Comparison of ENCODE assay signal across 24 cellular contexts in the genomic region with DNA sequence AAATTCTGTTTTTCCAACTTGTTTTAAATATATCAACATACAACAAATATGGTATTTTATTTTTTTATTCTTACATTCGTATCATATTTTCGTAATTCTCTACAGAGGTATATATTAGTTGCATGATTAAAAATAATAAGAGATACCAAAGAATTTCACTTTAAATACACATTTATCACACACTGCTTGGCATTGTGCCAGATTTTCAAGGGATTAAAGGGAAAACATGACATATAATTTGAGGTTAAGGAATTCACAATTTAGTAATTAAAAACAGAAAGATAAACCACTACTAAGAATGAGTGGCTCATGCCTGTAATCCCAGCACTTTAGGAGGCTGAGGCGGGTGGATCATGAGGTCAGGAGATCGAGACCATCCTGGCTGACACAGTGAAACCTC.
DNase-seq lines count a peak whose midpoint lies in the region; ATAC-seq, FAIRE-seq and TF ChIP-seq lines count a peak whose summit lies in the region.
"Had no signal": no experiment of that assay in that cellular context is flagged by ENCODE, and none has a peak within 500 bp of the region (broad histone marks: within the 10 kb centered on the region; RNA-seq: fewer than 3 reads in every experiment).

No MANE protein-coding gene starts in this region.

- H3K27me3 Mint-ChIP-seq in CD4-positive, alpha-beta memory T cell = no peaks in the 10 kb centered on the region
- H3K27me3 Mint-ChIP-seq: CD4-positive, alpha-beta T cell had no signal

- intact Hi-C loops in HepG2 (cut with micrococcal nuclease; ENCODE audit: unreplicated experiment) (no loop called here), right lobe of liver (cut with DNase I) (no loop called here), pancreas (cut with DNase I) (no loop called here), upper lobe of right lung (cut with DNase I) (no loop called here)
- intact Hi-C loops in CD4-positive, alpha-beta memory T cell (cut with micrococcal nuclease) = no loop called here

- DNase-seq in HepG2 (ENCODE audit: low spot score) (no peak), right lobe of liver (no peak), pancreas (no peak), upper lobe of right lung (no peak)
- DNase-seq in CD4-positive, alpha-beta memory T cell = no peak
- DNase-seq: 8988T; AML-193; BE2C; Calu3; CD4-positive, alpha-beta T cell; COR-L47; DMS79; EL; GDM1; H7; HCEC 1CT had no signal

- H3K79me2 ChIP-seq in HepG2 (ENCODE audit: insufficient read depth, low read length) = no peaks in the 10 kb centered on the region

- H3K36me3 Mint-ChIP-seq in CD4-positive, alpha-beta memory T cell = no peaks in the 10 kb centered on the region
- H3K36me3 Mint-ChIP-seq: CD14-positive monocyte had no signal

- 22% methylated on average over 4 of the region's 4 CpGs for WGBS in HepG2 (ENCODE audit: low lambda C conversion rate)
- 69% methylated on average over 3 of the region's 4 CpGs for WGBS in right lobe of liver (ENCODE audit: insufficient coverage, low coverage, low lambda C conversion rate, missing lambda C conversion rate)
- 80 to 90% methylated on average over 4 of the region's 4 CpGs for WGBS in pancreas, 2 donors

- H4K20me1 ChIP-seq in HepG2 (ENCODE audit: insufficient read depth, low read length) = no peaks in the 10 kb centered on the region
- H4K20me1 ChIP-seq: BLaER1 treated with 17β-estradiol and CSF1 and Interleukin-3, amounts not matched to agents 10 nM and 100 nM had no signal

- H3K27me3 ChIP-seq in HepG2 (ENCODE audit: control insufficient read depth in 1 of 2, insufficient read depth in 2 of 2, low read length in 2 of 2) (no peaks in the 10 kb centered on the region), right lobe of liver (no peaks in the 10 kb centered on the region), pancreas (no peaks in the 10 kb centered on the region), upper lobe of right lung (no peaks in the 10 kb centered on the region)
- H3K27me3 ChIP-seq in CD4-positive, alpha-beta memory T cell (ENCODE audit: insufficient read depth, low read length) = no peaks in the 10 kb centered on the region
- H3K27me3 ChIP-seq: BE2C; BLaER1 treated with 17β-estradiol and CSF1 and Interleukin-3, amounts not matched to agents 10 nM and 100 nM had no signal

- H3K27ac ChIP-seq in HepG2 (ENCODE audit: extremely low read length, insufficient read depth, low read length) = no peak overlapping the region
- H3K27ac ChIP-seq in right lobe of liver = no peak overlapping the region
- H3K27ac ChIP-seq in pancreas = no peak overlapping the region
- H3K27ac ChIP-seq in upper lobe of right lung = no peak overlapping the region
- H3K27ac ChIP-seq in CD4-positive, alpha-beta memory T cell (ENCODE audit: low read depth, low read length) = no peak overlapping the region
- H3K27ac ChIP-seq: BLaER1 treated with 17β-estradiol and CSF1 and Interleukin-3, amounts not matched to agents 10 nM and 100 nM had no signal

- no peak for TF ChIP-seq POLR2A in HepG2 (IDR thresholded peaks at IDR 0.05; ENCODE audit: insufficient read depth in 1 of 2, low read depth in 2 of 2, low read length in 2 of 2)
- no peak for TF ChIP-seq POLR2A in right lobe of liver (IDR thresholded peaks at IDR 0.05)

- POLR2A ChIA-PET in HepG2 (lab: Yijun Ruan, JAX) = no interaction called here
- POLR2A ChIA-PET in CD4-positive, alpha-beta memory T cell (lab: Charles Lee; ENCODE audit: partially characterized antibody) = no interaction called here

- no peak overlapping the region for H3K4me3 Mint-ChIP-seq in CD4-positive, alpha-beta memory T cell
- H3K4me3 Mint-ChIP-seq: CD14-positive monocyte; CD4-positive, alpha-beta T cell had no signal

- H3K36me3 ChIP-seq in HepG2 (replicated peaks in 1 of 2; ENCODE audit: control insufficient read depth in 1 of 2, insufficient read depth in 2 of 2, low read length in 2 of 2) = no peaks in the 10 kb centered on the region
- H3K36me3 ChIP-seq in right lobe of liver = no peaks in the 10 kb centered on the region
- no peaks in the 10 kb centered on the region for H3K36me3 ChIP-seq in pancreas
- H3K36me3 ChIP-seq in upper lobe of right lung = no peaks in the 10 kb centered on the region
- H3K36me3 ChIP-seq in CD4-positive, alpha-beta memory T cell (ENCODE audit: insufficient read depth, low read length) = no peaks in the 10 kb centered on the region
- H3K36me3 ChIP-seq: BE2C; BLaER1 treated with 17β-estradiol and CSF1 and Interleukin-3, amounts not matched to agents 10 nM and 100 nM had no signal

- no peaks in the 10 kb centered on the region for H3K4me1 ChIP-seq in HepG2 (ENCODE audit: insufficient read depth, low read length)
- no peaks in the 10 kb centered on the region for H3K4me1 ChIP-seq in right lobe of liver
- H3K4me1 ChIP-seq in pancreas = peaks cover 0 to 6% (median 2%) of the 10 kb centered on the region in 3 donors
- peaks cover 4% of the 10 kb centered on the region for H3K4me1 ChIP-seq in upper lobe of right lung
- H3K4me1 ChIP-seq in CD4-positive, alpha-beta memory T cell (ENCODE audit: insufficient read depth, low read length) = no peaks in the 10 kb centered on the region

- CTCF ChIA-PET in HepG2 (lab: Yijun Ruan, JAX; ENCODE audit: low intra/inter-chr PET ratio, low total read pairs) = no interaction called here
- CTCF ChIA-PET in CD4-positive, alpha-beta memory T cell (lab: Charles Lee; ENCODE audit: partially characterized antibody) = no interaction called here

- no peak overlapping the region for H2AFZ ChIP-seq in HepG2 (ENCODE audit: low read length)

- no peak overlapping the region for H3K9ac ChIP-seq in HepG2 (ENCODE audit: insufficient read depth, low read depth, low read length)
- H3K9ac ChIP-seq: BLaER1 treated with 17β-estradiol and CSF1 and Interleukin-3, amounts not matched to agents 10 nM and 100 nM had no signal

- BruUV-seq in HepG2 (replicated peaks; lab: Mats Ljungman, UMichigan) = no TSS peak

- H3K4me3 ChIP-seq in HepG2 (replicated peaks in 1 of 3; ENCODE audit: insufficient read depth in 1 of 3, low read depth in 2 of 3, low read length in 3 of 3) (no peak overlapping the region), right lobe of liver (no peak overlapping the region), pancreas (no peak overlapping the region), upper lobe of right lung (no peak overlapping the region)
- no peak overlapping the region for H3K4me3 ChIP-seq in CD4-positive, alpha-beta memory T cell (ENCODE audit: low read length in 2 of 2)
- H3K4me3 ChIP-seq: BLaER1 treated with 17β-estradiol and CSF1 and Interleukin-3, amounts not matched to agents 10 nM and 100 nM; GM12878 had no signal

- ATAC-seq in HepG2 = no peak
- no peak for ATAC-seq in right lobe of liver
- ATAC-seq in pancreas = no peak
- no peak for ATAC-seq in upper lobe of right lung
- ATAC-seq in HG03565 (IDR thresholded peaks at IDR 0.05; ENCODE audit: unreplicated experiment) = no peak
- ATAC-seq: GM12878 had no signal

- H3K4me1 Mint-ChIP-seq in CD4-positive, alpha-beta memory T cell = peaks cover 0 to 4% (median 0%) of the 10 kb centered on the region in 4 donors

- peaks cover 4 to 22% (median 9%) of the 10 kb centered on the region in 8 donors for H3K9me3 Mint-ChIP-seq in CD4-positive, alpha-beta memory T cell
- H3K9me3 Mint-ChIP-seq: CD4-positive, alpha-beta T cell had no signal

- in situ Hi-C loops in HepG2 (cut with HindIII; ENCODE audit: extremely low pct_ligation_motif_present, low pct_unique_long_range_greater_than_20kb) = no loop called here

- TF ChIP-seq RAD21 in HepG2 (CRISPR knock-in tag; IDR thresholded peaks at IDR 0.05) (no peak), Ishikawa (IDR thresholded peaks at IDR 0.05; ENCODE audit: low read depth) (no peak)

- TF ChIP-seq EP300 in HepG2 (IDR thresholded peaks at IDR 0.05; ENCODE audit: low read depth in 2 of 2, low read length in 2 of 2) (no peak), HepG2 (CRISPR knock-in tag; IDR thresholded peaks at IDR 0.05; ENCODE audit: borderline replicate concordance) (no peak), Ishikawa (IDR thresholded peaks at IDR 0.05; ENCODE audit: borderline replicate concordance) (no peak)

- no peak overlapping the region for H3K27ac Mint-ChIP-seq in CD4-positive, alpha-beta memory T cell
- H3K27ac Mint-ChIP-seq: CD4-positive, alpha-beta T cell had no signal

- FAIRE-seq in HepG2 (lab: Jason Lieb, UNC) (no peak), colon (lab: Jason Lieb, UNC) (peak; percentile 84), pancreas (lab: Jason Lieb, UNC) (peak; percentile 95)
- FAIRE-seq: GM12878, GM18507, H1 had no signal

- H3K9me3 ChIP-seq in HepG2 (ENCODE audit: low read length) (peaks cover 82% of the 10 kb centered on the region), right lobe of liver (no peaks in the 10 kb centered on the region), pancreas (no peaks in the 10 kb centered on the region), upper lobe of right lung (no peaks in the 10 kb centered on the region)
- no peaks in the 10 kb centered on the region for H3K9me3 ChIP-seq in CD4-positive, alpha-beta memory T cell (ENCODE audit: control insufficient read depth in 1 of 2, low read length in 2 of 2)
- H3K9me3 ChIP-seq: BE2C; BLaER1 treated with 17β-estradiol and CSF1 and Interleukin-3, amounts not matched to agents 10 nM and 100 nM had no signal

- TF ChIP-seq CTCF in HepG2 (CRISPR knock-in tag; IDR thresholded peaks at IDR 0.05) (no peak), right lobe of liver (IDR thresholded peaks at IDR 0.05) (no peak), pancreas (IDR thresholded peaks at IDR 0.05) (no peak), upper lobe of right lung (IDR thresholded peaks at IDR 0.05) (no peak)

- H3K4me2 ChIP-seq in HepG2 (ENCODE audit: low read depth, low read length) = no peak overlapping the region
- H3K4me2 ChIP-seq: BLaER1 treated with 17β-estradiol and CSF1 and Interleukin-3, amounts not matched to agents 10 nM and 100 nM had no signal

TF ChIP-seq in HepG2, 621 proteins besides CTCF, POLR2A, EP300 and RAD21 (continues in another document):
- TF ChIP-seq ZNF589 (CRISPR knock-in tag; conservative IDR thresholded peaks at IDR 0.05) (no peak), ZBTB21 (CRISPR knock-in tag; IDR thresholded peaks at IDR 0.05) (no peak), NRL (CRISPR knock-in tag; IDR thresholded peaks at IDR 0.05; ENCODE audit: borderline replicate concordance) (no peak), LCORL (IDR thresholded peaks at IDR 0.05) (peak; percentile 86), LCORL (CRISPR knock-in tag; IDR thresholded peaks at IDR 0.05) (no peak), ZNF3 (CRISPR knock-in tag; IDR thresholded peaks at IDR 0.05) (no peak), NFYB (CRISPR knock-in tag; IDR thresholded peaks at IDR 0.05) (no peak), KMT2B (CRISPR knock-in tag; IDR thresholded peaks at IDR 0.05) (no peak)

TF ChIP-seq in Ishikawa, 13 proteins besides CTCF, POLR2A, EP300 and RAD21:
- 0 out of 2 replicates have a peak, but pooled peaks have one; percentile 12 for TF ChIP-seq NFIC (IDR thresholded peaks at IDR 0.05)
- no peak for TF ChIP-seq EGR1 (IDR thresholded peaks at IDR 0.05)
